In the genomic region with DNA sequence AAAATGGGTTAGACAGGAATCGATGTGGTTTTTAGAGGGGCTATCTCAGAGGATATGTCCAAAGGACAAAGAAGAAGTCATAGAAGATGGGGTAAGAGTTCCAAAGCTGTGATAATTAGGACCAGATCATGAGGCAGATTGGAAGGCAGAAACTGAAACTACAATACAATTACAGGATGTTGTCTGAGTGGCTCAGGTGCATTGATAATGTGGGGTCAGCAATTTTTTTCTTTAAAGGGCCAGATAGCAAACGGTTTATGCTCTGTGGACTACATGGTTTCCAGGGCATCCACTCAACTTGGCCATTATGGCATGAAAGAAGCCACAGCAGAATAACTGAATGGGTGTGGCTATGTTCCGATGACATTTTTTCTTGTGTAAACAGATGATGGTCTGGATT, we compare ENCODE assay signal across 31 cellular contexts.
"Had no signal": no experiment of that assay in that cellular context is flagged by ENCODE, and none has a peak within 500 bp of the region (broad histone marks: within the 10 kb centered on the region; RNA-seq: fewer than 3 reads in every experiment).

No MANE protein-coding gene starts in this region.

- ATAC-seq: effector memory CD8-positive, alpha-beta T cell; left colon; sciatic nerve; stimulated activated naive CD8-positive, alpha-beta T cell treated with anti-CD3 and anti-CD28 coated beads, Interleukin-15, Interleukin-2, amounts not matched to agents 100 U/mL and 50 U/mL, for 24 hours had no signal

- FAIRE-seq: astrocyte, kidney, TTC549 had no signal

- H3K9me3 ChIP-seq: neutrophil, ovary, testis, transverse colon had no signal

- H3K27me3 ChIP-seq: brain microvascular endothelial cell, neutrophil, ovary, testis, transverse colon had no signal

- H3K4me1 ChIP-seq: testis, transverse colon had no signal

- DNase-seq: activated CD4-positive, alpha-beta T cell treated with anti-CD3 and anti-CD28 coated beads for 4 hours; activated CD4-positive, alpha-beta T cell treated with anti-CD3 and anti-CD28 coated beads, Interleukin-2, amount 50 U/mL, for 4 hours; activated CD8-positive, alpha-beta memory T cell treated with anti-CD3 and anti-CD28 coated beads, Interleukin-2, amount 50 U/mL, for 4 hours; activated gamma-delta T cell; activated naive CD4-positive, alpha-beta T cell treated with anti-CD3 and anti-CD28 coated beads, Interleukin-2, amount 50 U/mL, for 16 hours; activated T-cell treated with anti-CD3 and anti-CD28 coated beads, Interleukin-2, amount 50 U/mL, for 1 hour; amniotic stem cell; brain microvascular endothelial cell; caudate nucleus; cortex of kidney; effector memory CD8-positive, alpha-beta T cell; erythroblast; head of caudate nucleus; hypothalamus; immature natural killer cell; kidney; left colon; naive B cell; nephron progenitor cell; ovary; stimulated activated CD4-positive, alpha-beta T cell treated with anti-CD3 and anti-CD28 coated beads, Interleukin-12 subunit alpha, Interleukin-12 subunit beta, amount 100 ng/mL, for 4 hours; stimulated activated CD4-positive, alpha-beta T cell treated with anti-CD3 and anti-CD28 coated beads, Interleukin-4, amount 100 ng/mL, for 1 hour; stimulated activated naive CD8-positive, alpha-beta T cell treated with anti-CD3 and anti-CD28 coated beads, Interleukin-15, Interleukin-2, amounts not matched to agents 100 U/mL and 50 U/mL, for 24 hours; testis; transverse colon had no signal

- H3K36me3 ChIP-seq: brain microvascular endothelial cell, neutrophil, ovary, transverse colon had no signal

- H3K27ac ChIP-seq: brain microvascular endothelial cell, neutrophil, ovary, skin epidermis, testis, transverse colon, VCaP had no signal

- H3K4me3 ChIP-seq: ovary, skin epidermis, testis, transverse colon had no signal
